Comparison of ENCODE assay signal across 34 cellular contexts in the genomic region with DNA sequence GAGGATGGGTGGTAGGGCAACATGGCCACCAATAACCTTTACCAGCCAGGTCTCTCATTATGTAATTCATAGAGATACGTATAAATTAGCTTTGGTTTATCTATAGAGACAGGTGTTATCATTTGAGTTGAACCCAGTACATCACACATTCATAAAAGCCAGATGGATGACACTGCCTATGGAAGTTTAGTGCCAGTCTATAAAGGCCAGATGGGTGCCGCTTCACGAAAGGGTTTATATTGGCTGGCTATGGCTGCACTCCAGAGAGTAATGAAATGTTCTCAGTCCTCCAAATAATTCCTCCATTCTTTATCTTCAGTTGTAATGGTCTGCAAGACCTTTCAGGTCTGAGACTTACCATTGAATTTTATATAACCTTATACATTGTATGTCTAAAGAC.
"Had no signal": no experiment of that assay in that cellular context is flagged by ENCODE, and none has a peak within 500 bp of the region (broad histone marks: within the 10 kb centered on the region; RNA-seq: fewer than 3 reads in every experiment).

No MANE protein-coding gene starts in this region.

- H3K27me3 ChIP-seq: MG63 had no signal

- H3K4me3 ChIP-seq: MG63 had no signal

- H3K36me3 ChIP-seq: MG63 had no signal

- DNase-seq: Karpas-422, Kasumi-1, KG1, MG63, MM.1S, MV-4-11, NCI-H1048, NCI-H1092, NCI-H1092 treated with DMSO at 0.1 percent for 48 hours, NCI-H1105, NCI-H1105 treated with DMSO at 0.1 percent for 48 hours, NCI-H1417, NCI-H1417 treated with DMSO at 0.1 percent for 48 hours, NCI-H1436, NCI-H1436 treated with DMSO at 0.1 percent for 48 hours, NCI-H146, NCI-H1694, NCI-H1694 treated with DMSO at 0.1 percent for 48 hours, NCI-H187, NCI-H187 treated with DMSO at 0.1 percent for 48 hours, NCI-H1930, NCI-H2029, NCI-H2029 treated with DMSO at 0.1 percent for 48 hours, NCI-H2081, NCI-H2107, NCI-H2171, NCI-H2171 treated with DMSO at 0.1 percent for 48 hours, NCI-H2227 treated with DMSO at 0.1 percent for 48 hours, NCI-H226, NCI-H345, NCI-H446, NCI-H446 treated with DMSO at 0.1 percent for 48 hours, NCI-H510A had no signal

- H3K9me3 ChIP-seq: MG63 had no signal

- H3K27ac ChIP-seq: KMS-11 had no signal
